ENCODE assay signal across 8 cellular contexts in genomic region chr17:63946440-63947363, GRCh38. TPM values are rescaled to one million over a fixed set of nuclear protein-coding genes. Genes with fewer than 3 reads are reported as not detected.
A peak's percentile ranks its signal among the peaks of the same experiment; 100 is the strongest.
DNase-seq lines count a peak whose midpoint lies in the region; ATAC-seq, FAIRE-seq and TF ChIP-seq lines count a peak whose summit lies in the region.

No MANE protein-coding gene starts in this region.

- H3K9ac ChIP-seq in endothelial cell of umbilical vein (replicated peaks; ENCODE audit: extremely low read depth, insufficient read depth, low read length) = no peak overlapping the region

- peak overlapping the region; percentile 59 to 86 (median 73) for H3K4me3 Mint-ChIP-seq in naive thymus-derived CD4-positive, alpha-beta T cell

- POLR2A ChIA-PET in endothelial cell of umbilical vein (lab: Charles Lee) = no interaction called here
- POLR2A ChIA-PET in naive thymus-derived CD4-positive, alpha-beta T cell (lab: Charles Lee) = interaction anchor here (0.7 to 1.4 kb wide), 11 partner anchors 11 to 184 kb away, joined by 3 to 8 read pairs (median 4); partner anchors contain the start of gene CD79B

- H3K27me3 ChIP-seq in endothelial cell of umbilical vein (ENCODE audit: control insufficient read depth in 2 of 2, insufficient read depth in 2 of 2, low read length in 2 of 2) (no peaks in the 10 kb centered on the region), transverse colon (no peaks in the 10 kb centered on the region)
- no peaks in the 10 kb centered on the region for H3K27me3 ChIP-seq in naive thymus-derived CD4-positive, alpha-beta T cell (ENCODE audit: control insufficient read depth in 2 of 2, insufficient read depth in 2 of 2, low read length in 2 of 2)

- H3K36me3 ChIP-seq in endothelial cell of umbilical vein (ENCODE audit: control insufficient read depth in 2 of 2, extremely low read depth in 1 of 2, insufficient read depth in 2 of 2, low read length in 2 of 2) (no peaks in the 10 kb centered on the region), transverse colon (no peaks in the 10 kb centered on the region)
- no peaks in the 10 kb centered on the region for H3K36me3 ChIP-seq in naive thymus-derived CD4-positive, alpha-beta T cell (ENCODE audit: control insufficient read depth in 2 of 3, insufficient read depth in 3 of 3, low read length in 3 of 3)

- intact Hi-C loops in endothelial cell of umbilical vein (cut with micrococcal nuclease) = loop anchor here (1.0 to 2.0 kb wide), 2 partner anchors 27 to 44 kb away; no protein-coding TSS in a partner anchor
- intact Hi-C loops in naive thymus-derived CD4-positive, alpha-beta T cell (cut with micrococcal nuclease) = loop anchor here (1.0 to 2.0 kb wide), 5 partner anchors 14 to 78 kb away; partner anchors contain the start of genes CD79B (in 2 of the 2) and CSHL1 (in 1 of the 2)
- intact Hi-C loops in transverse colon (cut with DNase I; ENCODE audit: low total_unique reads) = no loop called here

- no peaks in the 10 kb centered on the region for H4K20me1 ChIP-seq in endothelial cell of umbilical vein (replicated peaks; ENCODE audit: control insufficient read depth, extremely low read depth, insufficient read depth, low read length)

- peaks cover 9 to 19% (median 12%) of the 10 kb centered on the region in 7 donors for H3K4me1 Mint-ChIP-seq in naive thymus-derived CD4-positive, alpha-beta T cell

- H3K27ac Mint-ChIP-seq in naive thymus-derived CD4-positive, alpha-beta T cell = peak overlapping the region in 5 of 9 donors; percentile 25 to 85 (median 39)

- ATAC-seq in HG02610 (IDR thresholded peaks at IDR 0.05; ENCODE audit: unreplicated experiment) = peak; percentile 44
- ATAC-seq in naive thymus-derived CD4-positive, alpha-beta T cell = peak; percentile 87

- in situ Hi-C loops in transverse colon (cut with MboI; ENCODE audit: low pct_ligation_motif_present in 1 of 4, low pct_unique_long_range_greater_than_20kb in 1 of 4, low sequenced_read_pairs in 3 of 4) = no loop called here

- H3K9me3 Mint-ChIP-seq in naive thymus-derived CD4-positive, alpha-beta T cell = no peaks in the 10 kb centered on the region

- no peak overlapping the region for H2AFZ ChIP-seq in endothelial cell of umbilical vein (ENCODE audit: low read depth, low read length)

- CTCF ChIA-PET in endothelial cell of umbilical vein (lab: Charles Lee) = interaction anchor here (0.6 to 3.0 kb wide), 48 partner anchors 9 to 353 kb away, joined by 3 to 108 read pairs (median 6); partner anchors contain the start of genes CD79B, CSHL1, GH1 and ICAM2
- CTCF ChIA-PET in naive thymus-derived CD4-positive, alpha-beta T cell (lab: Charles Lee) = interaction anchor here (0.6 to 2.5 kb wide), 24 partner anchors 8 to 187 kb away, joined by 3 to 37 read pairs (median 4); partner anchors contain the start of genes CD79B, CSHL1, GH1 and ICAM2

- H3K79me2 ChIP-seq in endothelial cell of umbilical vein (ENCODE audit: control insufficient read depth, insufficient read depth, low read length) = no peaks in the 10 kb centered on the region

- no peaks in the 10 kb centered on the region for H3K9me3 ChIP-seq in endothelial cell of umbilical vein (replicated peaks; ENCODE audit: control insufficient read depth, insufficient read depth, low read length)
- H3K9me3 ChIP-seq in naive thymus-derived CD4-positive, alpha-beta T cell (ENCODE audit: control insufficient read depth in 2 of 3, low read length in 3 of 3) = no peaks in the 10 kb centered on the region
- H3K9me3 ChIP-seq in transverse colon = no peaks in the 10 kb centered on the region

- no peaks in the 10 kb centered on the region for H3K4me1 ChIP-seq in endothelial cell of umbilical vein (ENCODE audit: control insufficient read depth, extremely low read depth, insufficient read depth, low read length)
- peaks cover 14 to 17% of the 10 kb centered on the region in 2 donors for H3K4me1 ChIP-seq in naive thymus-derived CD4-positive, alpha-beta T cell (ENCODE audit: control insufficient read depth in 2 of 2, insufficient read depth in 2 of 2, low read length in 2 of 2)
- H3K4me1 ChIP-seq in transverse colon = peaks cover 0 to 8% (median 0%) of the 10 kb centered on the region in 4 donors

- DNase-seq in GM12865 (ENCODE audit: low read depth) = peak; percentile 80
- DNase-seq in NCI-H69 (lab: John Stamatoyannopoulos, UW) = peak; percentile 54
- peak; percentile 84 for DNase-seq in activated CD8-positive, alpha-beta memory T cell treated with anti-CD3 and anti-CD28 coated beads for 24 hours
- DNase-seq in endothelial cell of umbilical vein (ENCODE audit: low read depth, low spot score) = peak; percentile 23
- DNase-seq in naive thymus-derived CD4-positive, alpha-beta T cell = peak; percentile 32 to 71 (median 53)
- DNase-seq in transverse colon = peak; percentile 54
- no peak for DNase-seq in DMS79 treated with DMSO at 0.1 percent for 48 hours (lab: John Stamatoyannopoulos, UW)

- TF ChIP-seq POLR2A in endothelial cell of umbilical vein (IDR thresholded peaks at IDR 0.05; ENCODE audit: low read depth, low read length) (no peak), transverse colon (IDR thresholded peaks at IDR 0.05) (no peak)

- no peak for FAIRE-seq in endothelial cell of umbilical vein (lab: Jason Lieb, UNC)

- TF ChIP-seq CTCF in GM12865 (IDR thresholded peaks at IDR 0.05; ENCODE audit: insufficient read depth, low read depth, low read length, missing control alignments) (peak; percentile 92), endothelial cell of umbilical vein (IDR thresholded peaks at IDR 0.05; ENCODE audit: extremely low read depth in 1 of 2, insufficient read depth in 1 of 2, low read depth in 1 of 2, low read length in 2 of 2) (peak; percentile 38 to 94), transverse colon (IDR thresholded peaks at IDR 0.05) (peak; percentile 57 to 80 (median 70))

- dilution Hi-C loops in endothelial cell of umbilical vein (cut with MboI; ENCODE audit: extremely low pct_ligation_motif_present, low sequenced_read_pairs) = no loop called here

- BruUV-seq in endothelial cell of umbilical vein (replicated peaks; lab: Mats Ljungman, UMichigan) = no TSS peak

- H3K36me3 Mint-ChIP-seq in naive thymus-derived CD4-positive, alpha-beta T cell = no peaks in the 10 kb centered on the region

- H3K9me1 ChIP-seq in endothelial cell of umbilical vein (replicated peaks; ENCODE audit: control insufficient read depth, extremely low read depth, insufficient read depth, low read length) = no peaks in the 10 kb centered on the region

- H3K27ac ChIP-seq in endothelial cell of umbilical vein (ENCODE audit: insufficient read depth, low read depth, low read length) = no peak overlapping the region
- H3K27ac ChIP-seq in naive thymus-derived CD4-positive, alpha-beta T cell (ENCODE audit: low read depth, low read length) = no peak overlapping the region
- no peak overlapping the region for H3K27ac ChIP-seq in transverse colon

- WGBS in transverse colon (ENCODE audit: low coverage in 1 of 2), 2 donors = 24% methylated on average over 12 of the region's 20 CpGs; no CpG with 5 or more reads in 1 of the 2 donors

- peaks cover 0 to 7% (median 0%) of the 10 kb centered on the region in 5 donors for H3K27me3 Mint-ChIP-seq in naive thymus-derived CD4-positive, alpha-beta T cell

- no peak for TF ChIP-seq EP300 in transverse colon (IDR thresholded peaks at IDR 0.05; ENCODE audit: low read depth)

- peak overlapping the region; percentile 34 for H3K4me3 ChIP-seq in GM12865 (ENCODE audit: low read depth, low read length)
- H3K4me3 ChIP-seq in endothelial cell of umbilical vein (replicated peaks in 1 of 3; ENCODE audit: insufficient read depth in 1 of 3, low read depth in 1 of 3, low read length in 3 of 3) = no peak overlapping the region
- H3K4me3 ChIP-seq in naive thymus-derived CD4-positive, alpha-beta T cell (ENCODE audit: low read length) = peak overlapping the region; percentile 44
- H3K4me3 ChIP-seq in transverse colon = no peak overlapping the region

- H3K4me2 ChIP-seq in endothelial cell of umbilical vein (ENCODE audit: insufficient read depth, low read length) = no peak overlapping the region

RNA-seq across cellular contexts. Expression of gene CD79B, which starts 14.6 kb away (rescaled TPM):
- total RNA-seq in endothelial cell of umbilical vein = 0.60 and 2.1 TPM in 2 replicates
- 2.2 and 3.9 TPM in 2 replicates for polyA plus RNA-seq in endothelial cell of umbilical vein
- 2.5 and 2.7 TPM in 2 replicates for polyA plus RNA-seq in endothelial cell of umbilical vein (2011; cell fraction: cytosol; rRNA removed)
- 0.41 and 0.67 TPM in 2 replicates for polyA plus RNA-seq in endothelial cell of umbilical vein (2011; cell fraction: nucleus; rRNA removed)
- polyA plus RNA-seq in endothelial cell of umbilical vein (2012) = 2.3 and 2.7 TPM in 2 replicates
- polyA minus RNA-seq in endothelial cell of umbilical vein = 0.29 and 1.9 TPM in 2 replicates
- not detected for polyA minus RNA-seq in endothelial cell of umbilical vein (2011; cell fraction: cytosol; rRNA and poly(A)+ RNA removed)
- 0.34 TPM in 1 of 2 replicates, not detected in the other for polyA minus RNA-seq in endothelial cell of umbilical vein (2011; cell fraction: nucleus; rRNA and poly(A)+ RNA removed)
- total RNA-seq in naive thymus-derived CD4-positive, alpha-beta T cell = 10 to 100 TPM; 11.8 to 44.9 (median 15.1) TPM
- polyA plus RNA-seq in naive thymus-derived CD4-positive, alpha-beta T cell = 10 to 100 TPM; 34.5 to 42.2 TPM
- 10 to 100 TPM in 2 of 4 donors, under 1 TPM in 1, not detected in 1; 0.68 to 38.9 (median 20.0) TPM for total RNA-seq in transverse colon

RNA-seq across cellular contexts. Expression of gene SCN4A, which starts 26.0 kb away (rescaled TPM):
- total RNA-seq in endothelial cell of umbilical vein (0.40 TPM in 1 of 2 replicates, not detected in the other), transverse colon (under 1 TPM in 3 of 4 donors, not detected in 1; 0.14 to 0.48 (median 0.20) TPM)
- 0.01 and 0.02 TPM in 2 replicates for polyA plus RNA-seq in endothelial cell of umbilical vein
- polyA plus RNA-seq in endothelial cell of umbilical vein (2011; cell fraction: cytosol; rRNA removed) = 0.06 and 0.11 TPM in 2 replicates
- 0.08 and 0.20 TPM in 2 replicates for polyA plus RNA-seq in endothelial cell of umbilical vein (2011; cell fraction: nucleus; rRNA removed)
- polyA plus RNA-seq in endothelial cell of umbilical vein (2012) = 0.04 and 0.13 TPM in 2 replicates
- polyA minus RNA-seq in endothelial cell of umbilical vein = 0.07 TPM in 1 of 2 replicates, not detected in the other
- 0.51 TPM for polyA minus RNA-seq in endothelial cell of umbilical vein (2011; cell fraction: cytosol; rRNA and poly(A)+ RNA removed)
- polyA minus RNA-seq in endothelial cell of umbilical vein (2011; cell fraction: nucleus; rRNA and poly(A)+ RNA removed) = 0.10 TPM in 1 of 2 replicates, not detected in the other
- under 1 TPM in 4 of 5 experiments, not detected in 1; 0.03 to 0.15 (median 0.07) TPM for total RNA-seq in naive thymus-derived CD4-positive, alpha-beta T cell
- not detected for polyA plus RNA-seq in naive thymus-derived CD4-positive, alpha-beta T cell

RNA-seq across cellular contexts. Expression of gene GH1, which starts 28.1 kb away (rescaled TPM):
- total RNA-seq in endothelial cell of umbilical vein (not detected in 2 replicates), transverse colon (not detected)
- polyA plus RNA-seq in endothelial cell of umbilical vein = not detected in 2 replicates
- not detected in 2 replicates for polyA plus RNA-seq in endothelial cell of umbilical vein (2011; cell fraction: cytosol; rRNA removed)
- polyA plus RNA-seq in endothelial cell of umbilical vein (2011; cell fraction: nucleus; rRNA removed) = not detected in 2 replicates
- polyA plus RNA-seq in endothelial cell of umbilical vein (2012) = not detected in 2 replicates
- not detected in 2 replicates for polyA minus RNA-seq in endothelial cell of umbilical vein
- polyA minus RNA-seq in endothelial cell of umbilical vein (2011; cell fraction: cytosol; rRNA and poly(A)+ RNA removed) = not detected
- polyA minus RNA-seq in endothelial cell of umbilical vein (2011; cell fraction: nucleus; rRNA and poly(A)+ RNA removed) = not detected in 2 replicates
- total RNA-seq in naive thymus-derived CD4-positive, alpha-beta T cell = under 1 TPM in 2 of 5 experiments, not detected in 3; 0.58 to 0.66 TPM
- not detected for polyA plus RNA-seq in naive thymus-derived CD4-positive, alpha-beta T cell

RNA-seq across cellular contexts. Expression of gene CSHL1, which starts 35.6 kb away (rescaled TPM):
- total RNA-seq in endothelial cell of umbilical vein (not detected in 2 replicates), transverse colon (not detected)
- polyA plus RNA-seq in endothelial cell of umbilical vein = not detected in 2 replicates
- polyA plus RNA-seq in endothelial cell of umbilical vein (2011; cell fraction: cytosol; rRNA removed) = not detected in 2 replicates
- not detected in 2 replicates for polyA plus RNA-seq in endothelial cell of umbilical vein (2011; cell fraction: nucleus; rRNA removed)
- polyA plus RNA-seq in endothelial cell of umbilical vein (2012) = not detected in 2 replicates
- polyA minus RNA-seq in endothelial cell of umbilical vein = not detected in 2 replicates
- polyA minus RNA-seq in endothelial cell of umbilical vein (2011; cell fraction: cytosol; rRNA and poly(A)+ RNA removed) = not detected
- not detected in 2 replicates for polyA minus RNA-seq in endothelial cell of umbilical vein (2011; cell fraction: nucleus; rRNA and poly(A)+ RNA removed)
- not detected for total RNA-seq in naive thymus-derived CD4-positive, alpha-beta T cell
- not detected for polyA plus RNA-seq in naive thymus-derived CD4-positive, alpha-beta T cell

RNA-seq across cellular contexts. Expression of gene CSH1, which starts 50.3 kb away (rescaled TPM):
- not detected in 2 replicates for total RNA-seq in endothelial cell of umbilical vein
- polyA plus RNA-seq in endothelial cell of umbilical vein = not detected in 2 replicates
- polyA plus RNA-seq in endothelial cell of umbilical vein (2011; cell fraction: cytosol; rRNA removed) = not detected in 2 replicates
- polyA plus RNA-seq in endothelial cell of umbilical vein (2011; cell fraction: nucleus; rRNA removed) = not detected in 2 replicates
- not detected in 2 replicates for polyA plus RNA-seq in endothelial cell of umbilical vein (2012)
- polyA minus RNA-seq in endothelial cell of umbilical vein = not detected in 2 replicates
- not detected for polyA minus RNA-seq in endothelial cell of umbilical vein (2011; cell fraction: cytosol; rRNA and poly(A)+ RNA removed)
- not detected in 2 replicates for polyA minus RNA-seq in endothelial cell of umbilical vein (2011; cell fraction: nucleus; rRNA and poly(A)+ RNA removed)
- 10 to 100 TPM in 1 of 5 experiments, 1 to 10 TPM in 1, not detected in 3; 8.2 to 11.3 TPM for total RNA-seq in naive thymus-derived CD4-positive, alpha-beta T cell
- not detected for polyA plus RNA-seq in naive thymus-derived CD4-positive, alpha-beta T cell
- total RNA-seq in transverse colon = not detected

Comparison
In these comparisons a context has a peak if more than half of its experiments do, and no peak if none do; other contexts are left out.
1. H3K4me3 ChIP-seq: peak in GM12865 (single experiment) and naive thymus-derived CD4-positive, alpha-beta T cell (single experiment); none in endothelial cell of umbilical vein (0 of 3) and transverse colon (0 of 4).
2. Peak in every context shown above with its lines, with median percentiles within 50 percentile points of each other: CTCF ChIP-seq.